ENCODE assay signal across 22 cellular contexts in the genomic region with DNA sequence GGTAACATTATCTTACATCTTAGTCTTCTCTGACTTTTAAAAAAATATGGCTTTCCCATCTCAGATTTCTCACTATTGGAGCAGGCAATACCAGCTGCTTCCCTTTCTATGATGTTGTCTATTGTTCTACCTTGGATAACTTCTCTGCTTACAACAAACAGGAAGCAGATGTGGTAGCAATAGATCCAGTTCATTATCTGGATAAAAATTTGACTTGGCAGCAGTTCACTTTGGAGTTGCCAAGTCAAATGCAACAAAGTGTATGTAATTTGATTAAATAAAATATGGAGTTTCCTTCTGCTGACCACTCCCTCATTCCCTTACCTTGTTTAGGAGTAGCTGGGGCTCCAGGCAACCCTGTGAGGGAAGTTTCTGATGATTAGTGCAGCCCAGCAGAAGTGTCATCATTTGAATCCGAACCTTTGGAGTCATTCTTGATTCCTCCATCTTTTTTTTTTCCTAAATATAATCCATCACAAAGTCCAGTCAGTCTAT.
DNase-seq lines count a peak whose midpoint lies in the region; ATAC-seq lines count a peak whose summit lies in the region.
"Had no signal": no experiment of that assay in that cellular context is flagged by ENCODE, and none has a peak within 500 bp of the region (broad histone marks: within the 10 kb centered on the region; RNA-seq: fewer than 3 reads in every experiment).

No MANE protein-coding gene starts in this region.

- DNase-seq in DMS153 treated with DMSO at 0.1 percent for 48 hours (lab: John Stamatoyannopoulos, UW; ENCODE audit: unreplicated experiment) = peak; percentile 70
- DNase-seq in NCI-H2081 (lab: John Stamatoyannopoulos, UW) = peak; percentile 48 to 89
- peak; percentile 89 for DNase-seq in NCI-H69 (lab: John Stamatoyannopoulos, UW)
- DNase-seq in left kidney (ENCODE audit: low read depth, low spot score) = peak; percentile 18
- DNase-seq: activated CD4-positive, alpha-beta T cell treated with anti-CD3 and anti-CD28 coated beads, Interleukin-2, amount 50 U/mL, for 4 hours; aorta; DMS79; GF-D8; heart left ventricle; mesendoderm; naive B cell; NCI-H187; PC-3; stimulated activated CD8-positive, alpha-beta memory T cell treated with anti-CD3 and anti-CD28 coated beads, Interleukin-4, amount 100 ng/mL, for 48 hours; stomach had no signal

- ATAC-seq in GM19328 (IDR thresholded peaks at IDR 0.05; ENCODE audit: unreplicated experiment) (no peak), HG03159 (IDR thresholded peaks at IDR 0.05; ENCODE audit: unreplicated experiment) (no peak), HG03469 (IDR thresholded peaks at IDR 0.05; ENCODE audit: unreplicated experiment) (no peak), HG02610 (IDR thresholded peaks at IDR 0.05; ENCODE audit: unreplicated experiment) (no peak)
- ATAC-seq: heart left ventricle, left lobe of liver, PC-3, Right ventricle myocardium inferior, WTC11 had no signal

Comparison
In these comparisons a context has a peak if more than half of its experiments do, and no peak if none do; other contexts are left out.
1. DNase-seq: peak in every context shown above with its lines; median percentile 89 in NCI-H69; 70 in DMS153 treated with DMSO at 0.1 percent for 48 hours; 68 in NCI-H2081; 18 in left kidney.